ENCODE assay signal across 1 cellular context in genomic region chr13:29905845-29906244, GRCh38.
TF ChIP-seq lines count a peak whose summit lies in the region.

No MANE protein-coding gene starts in this region.

TF ChIP-seq in neural cell, 6 proteins besides CTCF, POLR2A, EP300 and RAD21 (continued from another document):
- no peak for TF ChIP-seq REST (IDR thresholded peaks at IDR 0.05; ENCODE audit: borderline replicate concordance)
- TF ChIP-seq MXI1 (conservative IDR thresholded peaks at IDR 0.05; ENCODE audit: poor library complexity, severe bottlenecking): no peak
